ENCODE assay signal across 17 cellular contexts in genomic region chr2:37267685-37268084, GRCh38. TPM values are rescaled to one million over a fixed set of nuclear protein-coding genes. Genes with fewer than 3 reads are reported as not detected.
DNase-seq lines count a peak whose midpoint lies in the region; ATAC-seq, FAIRE-seq and TF ChIP-seq lines count a peak whose summit lies in the region.
"Had no signal": no experiment of that assay in that cellular context is flagged by ENCODE, and none has a peak within 500 bp of the region (broad histone marks: within the 10 kb centered on the region; RNA-seq: fewer than 3 reads in every experiment).

No MANE protein-coding gene starts in this region.

- no peak overlapping the region for H3K9ac ChIP-seq in kidney (ENCODE audit: low read length in 2 of 2)
- H3K9ac ChIP-seq: BLaER1 treated with 17β-estradiol and CSF1 and Interleukin-3, amounts not matched to agents 10 nM and 100 nM had no signal

- no peaks in the 10 kb centered on the region for H3K9me3 Mint-ChIP-seq in activated naive CD8-positive, alpha-beta T cell treated with anti-CD3 and anti-CD28 coated beads, Interleukin-2, amount 50 U/mL, for 24 hours
- H3K9me3 Mint-ChIP-seq in activated naive CD8-positive, alpha-beta T cell treated with anti-CD3 and anti-CD28 coated beads for 36 hours: no peaks in the 10 kb centered on the region
- H3K9me3 Mint-ChIP-seq in stimulated activated effector memory CD8-positive, alpha-beta T cell treated with anti-CD3 and anti-CD28 coated beads, Interleukin-12 subunit alpha, Interleukin-12 subunit beta, amount 100 ng/mL, for 72 hours: no peaks in the 10 kb centered on the region
- H3K9me3 Mint-ChIP-seq: CD4-positive, CD25-positive, alpha-beta regulatory T cell had no signal

- TF ChIP-seq CTCF in kidney (IDR thresholded peaks at IDR 0.05; ENCODE audit: borderline replicate concordance, extremely low read depth, insufficient read depth): no peak

- H3K27ac Mint-ChIP-seq in activated naive CD8-positive, alpha-beta T cell treated with anti-CD3 and anti-CD28 coated beads, Interleukin-2, amount 50 U/mL, for 24 hours: no peak overlapping the region
- H3K27ac Mint-ChIP-seq in activated naive CD8-positive, alpha-beta T cell treated with anti-CD3 and anti-CD28 coated beads for 36 hours: no peak overlapping the region
- no peak overlapping the region for H3K27ac Mint-ChIP-seq in stimulated activated effector memory CD8-positive, alpha-beta T cell treated with anti-CD3 and anti-CD28 coated beads, Interleukin-12 subunit alpha, Interleukin-12 subunit beta, amount 100 ng/mL, for 72 hours
- H3K27ac Mint-ChIP-seq: CD4-positive, CD25-positive, alpha-beta regulatory T cell had no signal

- H3K4me1 Mint-ChIP-seq in activated naive CD8-positive, alpha-beta T cell treated with anti-CD3 and anti-CD28 coated beads, Interleukin-2, amount 50 U/mL, for 24 hours: peaks cover 3% of the 10 kb centered on the region
- peaks cover 6% of the 10 kb centered on the region for H3K4me1 Mint-ChIP-seq in activated naive CD8-positive, alpha-beta T cell treated with anti-CD3 and anti-CD28 coated beads for 36 hours
- H3K4me1 Mint-ChIP-seq in stimulated activated effector memory CD8-positive, alpha-beta T cell treated with anti-CD3 and anti-CD28 coated beads, Interleukin-12 subunit alpha, Interleukin-12 subunit beta, amount 100 ng/mL, for 72 hours: peaks cover 7% of the 10 kb centered on the region

- no peaks in the 10 kb centered on the region for H3K27me3 Mint-ChIP-seq in activated naive CD8-positive, alpha-beta T cell treated with anti-CD3 and anti-CD28 coated beads, Interleukin-2, amount 50 U/mL, for 24 hours
- no peaks in the 10 kb centered on the region for H3K27me3 Mint-ChIP-seq in activated naive CD8-positive, alpha-beta T cell treated with anti-CD3 and anti-CD28 coated beads for 36 hours
- H3K27me3 Mint-ChIP-seq: CD4-positive, CD25-positive, alpha-beta regulatory T cell had no signal

- intact Hi-C loops in kidney (cut with DNase I): no loop called here

- peaks cover 13 to 19% of the 10 kb centered on the region in 2 donors for H3K36me3 ChIP-seq in kidney (ENCODE audit: control insufficient read depth in 1 of 2, insufficient read depth in 2 of 2, low read length in 2 of 2)

- peak; percentile 11 for FAIRE-seq in kidney (lab: Jason Lieb, UNC)
- FAIRE-seq: GM12878, GM18507, HepG2, HTR-8/SVneo had no signal

- H3K27ac ChIP-seq in kidney (ENCODE audit: low read depth in 2 of 2, low read length in 2 of 2): no peak overlapping the region
- H3K27ac ChIP-seq: BLaER1 treated with 17β-estradiol and CSF1 and Interleukin-3, amounts not matched to agents 10 nM and 100 nM had no signal

- H3K36me3 Mint-ChIP-seq in activated naive CD8-positive, alpha-beta T cell treated with anti-CD3 and anti-CD28 coated beads, Interleukin-2, amount 50 U/mL, for 24 hours (ENCODE audit: low read depth): peaks cover 44% of the 10 kb centered on the region
- H3K36me3 Mint-ChIP-seq in activated naive CD8-positive, alpha-beta T cell treated with anti-CD3 and anti-CD28 coated beads for 36 hours: peaks cover 18% of the 10 kb centered on the region
- peaks cover 92% of the 10 kb centered on the region for H3K36me3 Mint-ChIP-seq in stimulated activated effector memory CD8-positive, alpha-beta T cell treated with anti-CD3 and anti-CD28 coated beads, Interleukin-12 subunit alpha, Interleukin-12 subunit beta, amount 100 ng/mL, for 72 hours

- no peak for DNase-seq in activated naive CD8-positive, alpha-beta T cell treated with anti-CD3 and anti-CD28 coated beads, Interleukin-2, amount 50 U/mL, for 24 hours
- no peak for DNase-seq in activated naive CD8-positive, alpha-beta T cell treated with anti-CD3 and anti-CD28 coated beads for 36 hours
- DNase-seq in HCEC 1CT (peak; percentile 7), kidney (no peak), NCI-H187 (lab: John Stamatoyannopoulos, UW) (no peak), superior temporal gyrus (ENCODE audit: extremely low spot score) (no peak), amniotic stem cell (lab: John Stamatoyannopoulos, UW) (no peak)
- no peak for DNase-seq in stimulated activated effector memory CD8-positive, alpha-beta T cell treated with anti-CD3 and anti-CD28 coated beads, Interleukin-12 subunit alpha, Interleukin-12 subunit beta, amount 100 ng/mL, for 72 hours (ENCODE audit: low spot score in 2 of 2)
- DNase-seq: ACHN; CD4-positive, CD25-positive, alpha-beta regulatory T cell; DMS 273 treated with DMSO at 0.1 percent for 48 hours had no signal

- H3K4me3 ChIP-seq in kidney (ENCODE audit: low read length in 2 of 2): no peak overlapping the region
- H3K4me3 ChIP-seq: BLaER1 treated with 17β-estradiol and CSF1 and Interleukin-3, amounts not matched to agents 10 nM and 100 nM; GM12878 had no signal

- H3K4me3 Mint-ChIP-seq in activated naive CD8-positive, alpha-beta T cell treated with anti-CD3 and anti-CD28 coated beads, Interleukin-2, amount 50 U/mL, for 24 hours: no peak overlapping the region
- no peak overlapping the region for H3K4me3 Mint-ChIP-seq in activated naive CD8-positive, alpha-beta T cell treated with anti-CD3 and anti-CD28 coated beads for 36 hours
- H3K4me3 Mint-ChIP-seq in stimulated activated effector memory CD8-positive, alpha-beta T cell treated with anti-CD3 and anti-CD28 coated beads, Interleukin-12 subunit alpha, Interleukin-12 subunit beta, amount 100 ng/mL, for 72 hours: no peak overlapping the region
- H3K4me3 Mint-ChIP-seq: CD4-positive, CD25-positive, alpha-beta regulatory T cell had no signal

- no peaks in the 10 kb centered on the region for H3K9me3 ChIP-seq in kidney (ENCODE audit: control insufficient read depth in 1 of 2, low read length in 2 of 2)
- H3K9me3 ChIP-seq: BLaER1 treated with 17β-estradiol and CSF1 and Interleukin-3, amounts not matched to agents 10 nM and 100 nM had no signal

- ATAC-seq in activated naive CD8-positive, alpha-beta T cell treated with anti-CD3 and anti-CD28 coated beads, Interleukin-2, amount 50 U/mL, for 24 hours: peak; percentile 46
- peak; percentile 69 for ATAC-seq in stimulated activated effector memory CD8-positive, alpha-beta T cell treated with anti-CD3 and anti-CD28 coated beads, Interleukin-12 subunit alpha, Interleukin-12 subunit beta, amount 100 ng/mL, for 72 hours
- ATAC-seq: GM12878, HCT116, HepG2 had no signal

- no peaks in the 10 kb centered on the region for H3K4me1 ChIP-seq in kidney (ENCODE audit: control insufficient read depth in 1 of 2, insufficient read depth in 1 of 2, low read depth in 1 of 2, low read length in 2 of 2)

RNA-seq across cellular contexts. Expression of gene NDUFAF7, which starts 36.2 kb away (rescaled TPM):
- 10 to 100 TPM; 20.9 to 21.3 TPM for total RNA-seq in activated naive CD8-positive, alpha-beta T cell treated with anti-CD3 and anti-CD28 coated beads for 36 hours
- 15.1 TPM for total RNA-seq in kidney
- polyA plus RNA-seq in kidney (ENCODE audit: insufficient read depth, low read depth, low replicate concordance): 13.1 TPM

RNA-seq across cellular contexts. Expression of gene CEBPZ, which starts 36.3 kb away (rescaled TPM):
- 100 to 1,000 TPM; 102 to 119 TPM for total RNA-seq in activated naive CD8-positive, alpha-beta T cell treated with anti-CD3 and anti-CD28 coated beads for 36 hours
- total RNA-seq in kidney: 55.9 TPM
- polyA plus RNA-seq in kidney (ENCODE audit: insufficient read depth, low read depth, low replicate concordance): 45.5 TPM

RNA-seq across cellular contexts. Expression of gene PRKD3, which starts 56.9 kb away (rescaled TPM):
- 10 to 100 TPM; 41.7 to 42.1 TPM for total RNA-seq in activated naive CD8-positive, alpha-beta T cell treated with anti-CD3 and anti-CD28 coated beads for 36 hours
- total RNA-seq in kidney: 45.7 TPM
- 7.1 TPM for polyA plus RNA-seq in kidney (ENCODE audit: insufficient read depth, low read depth, low replicate concordance)
